In the genomic region with DNA sequence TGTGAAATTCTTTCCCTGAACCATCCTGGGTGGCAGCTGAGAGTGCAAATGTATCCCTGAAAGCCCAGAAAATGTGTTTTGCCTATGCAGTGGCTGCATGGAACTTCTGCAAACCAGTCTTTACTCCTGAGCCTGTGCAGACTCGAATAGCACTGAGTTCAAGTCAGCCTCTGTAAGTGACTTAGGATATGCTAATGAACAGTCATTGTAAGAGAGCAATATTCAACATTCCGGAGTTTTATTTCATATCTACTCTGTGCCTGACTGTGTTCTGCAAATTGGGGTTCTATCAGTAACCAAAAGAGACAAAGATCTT, we compare ENCODE assay signal across 9 cellular contexts.
DNase-seq lines count a peak whose midpoint lies in the region; ATAC-seq, FAIRE-seq and TF ChIP-seq lines count a peak whose summit lies in the region.
"Had no signal": no experiment of that assay in that cellular context is flagged by ENCODE, and none has a peak within 500 bp of the region (broad histone marks: within the 10 kb centered on the region; RNA-seq: fewer than 3 reads in every experiment).

No MANE protein-coding gene starts in this region.

- H3K27me3 Mint-ChIP-seq in H9 (ENCODE audit: low read depth): no peaks in the 10 kb centered on the region
- H3K27me3 Mint-ChIP-seq: activated CD4-positive, alpha-beta T cell treated with anti-CD3 and anti-CD28 coated beads for 36 hours had no signal

- H3K4me3 Mint-ChIP-seq in H9: no peak overlapping the region; a peak in 1 of 5 replicates

- H4K5ac ChIP-seq in H9 (ENCODE audit: insufficient read length, low read depth, low read length): no peak overlapping the region

- H3K9me3 Mint-ChIP-seq in H9: no peaks in the 10 kb centered on the region

- H3K79me2 ChIP-seq in H9 (ENCODE audit: insufficient read depth, low read length) (no peaks in the 10 kb centered on the region), Karpas-422 (ENCODE audit: low read length) (peaks cover 11% of the 10 kb centered on the region)

- H3K79me1 ChIP-seq in H9 (ENCODE audit: insufficient read depth, low read depth, low read length, poor library complexity, severe bottlenecking): no peaks in the 10 kb centered on the region

- no peak overlapping the region for H2BK15ac ChIP-seq in H9 (ENCODE audit: low read depth, low read length)

- H2AFZ ChIP-seq in H9 (ENCODE audit: low read length) (no peak overlapping the region), Karpas-422 (ENCODE audit: low read length) (no peak overlapping the region)

- H3K36me3 Mint-ChIP-seq in H9 (ENCODE audit: insufficient read depth in 1 of 3, low read depth in 3 of 3): peaks cover 8 to 18% (median 16%) of the 10 kb centered on the region in 3 experiments; a peak in 6 of 7 replicates

- WGBS in H9 (ENCODE audit: extremely low coverage, insufficient read length, low lambda C conversion rate): no CpG with 5 or more reads among the region's 2 CpGs
- 64 to 79% methylated on average over 2 of the region's 2 CpGs for WGBS in pancreas, 2 donors

- H3T11ph ChIP-seq in H9 (ENCODE audit: low read length): no peak overlapping the region

- POLR2A ChIA-PET in RWPE1 (lab: Yijun Ruan, JAX; ENCODE audit: low non-redundant PET): interaction anchor here (0.6 kb wide), 1 partner anchor 97 kb away, joined by 3 read pairs; no protein-coding TSS in a partner anchor

- no peak overlapping the region for H4K91ac ChIP-seq in H9 (ENCODE audit: insufficient read length, low read depth, low read length)

- H2AK5ac ChIP-seq in H9 (ENCODE audit: insufficient read length, low read length): no peak overlapping the region

- H4K8ac ChIP-seq in H9 (replicated peaks; ENCODE audit: insufficient read length, low read depth, low read length): no peak overlapping the region

- no peak overlapping the region for H3K56ac ChIP-seq in H9 (ENCODE audit: insufficient read length, low read depth, low read length)

- H2BK20ac ChIP-seq in H9 (ENCODE audit: low read depth, low read length, poor library complexity, severe bottlenecking): no peak overlapping the region

- no peak overlapping the region for H2BK5ac ChIP-seq in H9 (ENCODE audit: insufficient read length, low read length)

- H3K9me3 ChIP-seq in H9 (ENCODE audit: control insufficient read depth, low read depth, low read length): no peaks in the 10 kb centered on the region
- no peaks in the 10 kb centered on the region for H3K9me3 ChIP-seq in pancreas
- H3K9me3 ChIP-seq in Karpas-422 (ENCODE audit: low read length): 0 out of 2 replicates have a peak, but pooled peaks cover 1% of the 10 kb centered on the region

- no peak for DNase-seq in H9
- DNase-seq in RWPE1 (ENCODE audit: low spot score): no peak
- no peak for DNase-seq in fibroblast of villous mesenchyme (ENCODE audit: low read depth)
- DNase-seq in GM19238 (ENCODE audit: insufficient read length, low spot score): no peak
- no peak for DNase-seq in pancreas
- DNase-seq in Karpas-422: no peak
- DNase-seq: activated CD4-positive, alpha-beta T cell treated with anti-CD3 and anti-CD28 coated beads for 36 hours had no signal

- peak overlapping the region; percentile 98 for H3K27ac ChIP-seq in H9 (ENCODE audit: insufficient read length, low read depth, low read length)
- H3K27ac ChIP-seq in RWPE1: peak overlapping the region; percentile 92
- peak overlapping the region; percentile 38 for H3K27ac ChIP-seq in rectal smooth muscle tissue (ENCODE audit: low read depth, low read length)
- H3K27ac ChIP-seq in pancreas: peak overlapping the region in 2 of 4 donors; percentile 50 to 57
- no peak overlapping the region for H3K27ac ChIP-seq in Karpas-422 (ENCODE audit: low read length)

- no peaks in the 10 kb centered on the region for H3K9me2 ChIP-seq in Karpas-422 (replicated peaks; ENCODE audit: insufficient read depth, low read length)

- no peak overlapping the region for H3K9ac ChIP-seq in H9 (ENCODE audit: extremely low read depth, insufficient read length, low read length)
- H3K9ac ChIP-seq in rectal smooth muscle tissue (ENCODE audit: low read length): no peak overlapping the region
- no peak overlapping the region for H3K9ac ChIP-seq in Karpas-422 (ENCODE audit: low read length)

- FAIRE-seq in pancreas (lab: Jason Lieb, UNC): no peak

- H3K4ac ChIP-seq in H9 (ENCODE audit: low read depth, low read length): no peak overlapping the region

- H3K4me2 ChIP-seq in H9 (ENCODE audit: insufficient read depth, insufficient read length, low read length) (peak overlapping the region; percentile 37), Karpas-422 (ENCODE audit: low read depth, low read length, poor library complexity, severe bottlenecking) (no peak overlapping the region)

- peaks cover 40 to 49% of the 10 kb centered on the region in 2 experiments for H3K4me1 Mint-ChIP-seq in H9

- ATAC-seq in pancreas (no peak), HG03439 (IDR thresholded peaks at IDR 0.05; ENCODE audit: unreplicated experiment) (no peak)

- no peak overlapping the region for H2BK120ac ChIP-seq in H9 (ENCODE audit: low read depth, low read length, poor library complexity, severe bottlenecking)

- TF ChIP-seq CTCF in H9 (conservative IDR thresholded peaks at IDR 0.05) (no peak), RWPE1 (conservative IDR thresholded peaks at IDR 0.05; ENCODE audit: low read depth) (no peak), fibroblast of villous mesenchyme (IDR thresholded peaks at IDR 0.05; ENCODE audit: insufficient read depth, low read depth, low read length) (no peak), pancreas (IDR thresholded peaks at IDR 0.05) (no peak)

- H3K23ac ChIP-seq in H9 (ENCODE audit: insufficient read length, low read depth, low read length): no peak overlapping the region

- H3K27me3 ChIP-seq in H9 (ENCODE audit: insufficient read depth, low read length) (no peaks in the 10 kb centered on the region), rectal smooth muscle tissue (ENCODE audit: control insufficient read depth, insufficient read depth, low read length) (no peaks in the 10 kb centered on the region), pancreas (no peaks in the 10 kb centered on the region), Karpas-422 (ENCODE audit: low read length) (no peaks in the 10 kb centered on the region)

- H3K23me2 ChIP-seq in H9 (ENCODE audit: insufficient read length, low read depth, low read length, poor library complexity, severe bottlenecking): no peaks in the 10 kb centered on the region

- H3K14ac ChIP-seq in H9 (ENCODE audit: insufficient read depth, low read length): no peak overlapping the region

- H4K20me1 ChIP-seq in H9 (ENCODE audit: control insufficient read depth, insufficient read depth, insufficient read length) (no peaks in the 10 kb centered on the region), Karpas-422 (ENCODE audit: insufficient read depth, low read depth, low read length) (no peaks in the 10 kb centered on the region)

- H3K4me1 ChIP-seq in H9 (ENCODE audit: insufficient read depth, low read length) (peaks cover 15% of the 10 kb centered on the region; the same call in 1 of the 2 replicates), rectal smooth muscle tissue (ENCODE audit: control insufficient read depth, insufficient read depth, low read length) (peaks cover 3% of the 10 kb centered on the region), pancreas (no peaks in the 10 kb centered on the region), Karpas-422 (ENCODE audit: low read length) (no peaks in the 10 kb centered on the region)

- peak overlapping the region; percentile 79 to 100 (median 94) for H3K27ac Mint-ChIP-seq in H9
- H3K27ac Mint-ChIP-seq: activated CD4-positive, alpha-beta T cell treated with anti-CD3 and anti-CD28 coated beads for 36 hours had no signal

- H3K18ac ChIP-seq in H9 (ENCODE audit: insufficient read length, low read depth, low read length): no peak overlapping the region

- intact Hi-C loops in pancreas (cut with DNase I): no loop called here

- H3K36me3 ChIP-seq in rectal smooth muscle tissue (ENCODE audit: control insufficient read depth, insufficient read depth, low read length): peaks cover 2% of the 10 kb centered on the region
- H3K36me3 ChIP-seq in pancreas: no peaks in the 10 kb centered on the region
- peaks cover 13% of the 10 kb centered on the region for H3K36me3 ChIP-seq in Karpas-422 (ENCODE audit: insufficient read depth, low read length)

- CTCF ChIA-PET in RWPE1 (lab: Yijun Ruan, JAX): interaction anchor here (0.5 to 0.7 kb wide), 2 partner anchors 13 to 210 kb away, joined by 3 read pairs; no protein-coding TSS in a partner anchor

- H3K4me3 ChIP-seq in fibroblast of villous mesenchyme (ENCODE audit: low read depth, low read length) (peak overlapping the region; percentile 32), rectal smooth muscle tissue (ENCODE audit: low read length) (no peak overlapping the region), pancreas (no peak overlapping the region), Karpas-422 (ENCODE audit: low read length) (no peak overlapping the region)

- H2BK12ac ChIP-seq in H9 (ENCODE audit: insufficient read length, low read depth, low read length): no peak overlapping the region
